In the genomic region with DNA sequence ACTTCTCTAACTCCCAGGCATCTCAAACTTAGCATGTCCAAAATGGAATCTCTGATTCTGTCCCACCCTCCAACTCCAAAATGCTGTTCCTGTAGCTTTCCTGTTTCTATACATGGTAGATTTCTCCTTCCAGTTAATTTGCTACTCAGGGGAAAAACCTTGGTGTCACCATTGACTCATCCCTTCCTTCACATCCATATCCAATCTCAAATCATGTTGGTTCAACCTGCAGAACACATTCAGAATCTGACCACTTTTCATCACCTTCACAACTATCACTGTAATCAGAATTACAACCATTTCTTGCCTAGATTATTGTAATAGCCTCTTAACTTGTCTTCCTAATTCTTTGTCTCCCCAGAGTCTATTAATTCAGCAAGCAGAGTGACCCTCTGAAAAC, we compare ENCODE assay signal across 19 cellular contexts. TPM values are rescaled to one million over a fixed set of nuclear protein-coding genes. Genes with fewer than 3 reads are reported as not detected.
"Had no signal": no experiment of that assay in that cellular context is flagged by ENCODE, and none has a peak within 500 bp of the region (broad histone marks: within the 10 kb centered on the region; RNA-seq: fewer than 3 reads in every experiment).

No MANE protein-coding gene starts in this region.

- H3K9me3 ChIP-seq: adrenal gland, gastroesophageal sphincter, heart right ventricle, lower lobe of right lung, right atrium auricular region, stomach, thoracic aorta, upper lobe of right lung had no signal

- ATAC-seq: activated CD4-positive, CD25-positive, alpha-beta regulatory T cell treated with anti-CD3 and anti-CD28 coated beads, Interleukin-2, amount 50 U/mL, for 24 hours; gastroesophageal sphincter; heart right ventricle; lower lobe of right lung; upper lobe of right lung had no signal

- H3K4me1 Mint-ChIP-seq: endodermal cell, mesothelial cell of epicardium had no signal

- H3K27ac Mint-ChIP-seq: endodermal cell, mesothelial cell of epicardium, progenitor cell of endocrine pancreas had no signal

- H3K27me3 ChIP-seq: adrenal gland, dorsolateral prefrontal cortex, gastroesophageal sphincter, heart right ventricle, right atrium auricular region, stomach, upper lobe of right lung had no signal

- DNase-seq: activated CD4-positive, alpha-beta T cell treated with anti-CD3 and anti-CD28 coated beads, Interleukin-2, amount 50 U/mL, for 48 hours; activated effector memory CD4-positive, alpha-beta T cell treated with anti-CD3 and anti-CD28 coated beads, Interleukin-2, amount 50 U/mL, for 16 hours; adrenal gland; dorsolateral prefrontal cortex; endodermal cell; erythroblast; heart right ventricle; left colon; lower lobe of right lung; stimulated activated CD4-positive, alpha-beta T cell treated with anti-CD3 and anti-CD28 coated beads, Interleukin-4, amount 100 ng/mL, for 24 hours; stomach; upper lobe of right lung had no signal

- H3K9me3 Mint-ChIP-seq: endodermal cell, mesothelial cell of epicardium had no signal

- H3K4me3 ChIP-seq: adrenal gland, dorsolateral prefrontal cortex, gastroesophageal sphincter, heart right ventricle, lower lobe of right lung, right atrium auricular region, stomach, thoracic aorta, upper lobe of right lung had no signal

- H3K27ac ChIP-seq: adrenal gland, dorsolateral prefrontal cortex, gastroesophageal sphincter, heart right ventricle, lower lobe of right lung, right atrium auricular region, stomach, thoracic aorta, upper lobe of right lung had no signal

- H3K4me1 ChIP-seq: gastroesophageal sphincter, lower lobe of right lung, right atrium auricular region, upper lobe of right lung had no signal

- H3K27me3 Mint-ChIP-seq: progenitor cell of endocrine pancreas had no signal

- H3K4me3 Mint-ChIP-seq: endodermal cell, mesothelial cell of epicardium had no signal

RNA-seq across cellular contexts. Expression of a gene that starts 29.8 kb away (rescaled TPM):
- total RNA-seq: adrenal gland, heart right ventricle, lower lobe of right lung, omental fat pad, right atrium auricular region, thoracic aorta, upper lobe of right lung had no signal
